ENCODE assay signal across 34 cellular contexts in genomic region chr3:18016366-18016765, GRCh38.
"Had no signal": no experiment of that assay in that cellular context is flagged by ENCODE, and none has a peak within 500 bp of the region (broad histone marks: within the 10 kb centered on the region; RNA-seq: fewer than 3 reads in every experiment).

No MANE protein-coding gene starts in this region.

- H3K4me3 ChIP-seq: adrenal gland, body of pancreas, breast epithelium had no signal

- ATAC-seq: activated CD8-positive, alpha-beta T cell treated with anti-CD3 and anti-CD28 coated beads for 36 hours; activated naive CD4-positive, alpha-beta T cell treated with anti-CD3 and anti-CD28 coated beads, Interleukin-2, amount 50 U/mL, for 72 hours; activated T-cell treated with anti-CD3 and anti-CD28 coated beads, Interleukin-2, amount 50 U/mL, for 4 hours; activated T-cell treated with anti-CD3 and anti-CD28 coated beads, Interleukin-2, amount 50 U/mL, for 72 hours; activated T-helper 17 cell treated with anti-CD3 and anti-CD28 coated beads, Interleukin-2, amount 50 U/mL, for 72 hours; body of pancreas had no signal

- H3K36me3 Mint-ChIP-seq: activated CD4-positive, alpha-beta memory T cell treated with anti-CD3 and anti-CD28 coated beads for 36 hours; activated naive CD4-positive, alpha-beta T cell treated with anti-CD3 and anti-CD28 coated beads, Interleukin-2, amount 50 U/mL, for 72 hours; activated naive CD8-positive, alpha-beta T cell treated with anti-CD3 and anti-CD28 coated beads for 36 hours had no signal

- H3K27me3 ChIP-seq: adrenal gland, body of pancreas, brain microvascular endothelial cell, breast epithelium had no signal

- H3K27ac ChIP-seq: adrenal gland, body of pancreas, brain microvascular endothelial cell, breast epithelium, VCaP had no signal

- H3K27ac Mint-ChIP-seq: activated B cell treated with CpG ODN at 0.5 μM for 24 hours; activated CD4-positive, alpha-beta memory T cell treated with anti-CD3 and anti-CD28 coated beads for 36 hours; activated CD4-positive, alpha-beta T cell treated with anti-CD3 and anti-CD28 coated beads, Interleukin-2, amount 10 ng/mL, durations not matched to agents 24 days and 14 days; activated CD8-positive, alpha-beta T cell treated with anti-CD3 and anti-CD28 coated beads for 36 hours; activated naive CD4-positive, alpha-beta T cell treated with anti-CD3 and anti-CD28 coated beads for 36 hours; activated naive CD4-positive, alpha-beta T cell treated with anti-CD3 and anti-CD28 coated beads, Interleukin-2, amount 50 U/mL, for 72 hours; activated naive CD8-positive, alpha-beta T cell treated with anti-CD3 and anti-CD28 coated beads for 36 hours; activated T-cell treated with anti-CD3 and anti-CD28 coated beads, Interleukin-2, amount 50 U/mL, for 72 hours; activated T-helper 1 cell treated with anti-CD3 and anti-CD28 coated beads, Interleukin-12 subunit alpha, Interleukin-12 subunit beta, Interleukin-2, Interleukin-4 antibody, amounts not matched to agents 30 ng/mL and 10 ng/mL and 1 ng/mL, durations not matched to agents 14 hours and 24 hours and 36 hours; activated T-helper 17 cell treated with anti-CD3 and anti-CD28 coated beads, Interleukin-2, amount 50 U/mL, for 72 hours; T-helper 1 cell treated with Interleukin-12 subunit alpha and Interleukin-12 subunit beta and Interleukin-4 antibody, amounts not matched to agents 30 μg/mL and 1 μg/mL, for 36 hours; T-helper 2 cell treated with Interferon-gamma antibody and Interleukin-4, amounts not matched to agents 5 μg/mL and 100 μg/mL, for 36 hours had no signal

- H3K36me3 ChIP-seq: adrenal gland, brain microvascular endothelial cell, breast epithelium had no signal

- H3K9me3 Mint-ChIP-seq: activated B cell treated with CpG ODN at 0.5 μM for 24 hours; activated CD4-positive, alpha-beta memory T cell treated with anti-CD3 and anti-CD28 coated beads for 36 hours; activated CD8-positive, alpha-beta T cell treated with anti-CD3 and anti-CD28 coated beads for 36 hours; activated naive CD4-positive, alpha-beta T cell treated with anti-CD3 and anti-CD28 coated beads for 36 hours; activated T-cell treated with anti-CD3 and anti-CD28 coated beads, Interleukin-2, amount 50 U/mL, for 4 hours; activated T-cell treated with anti-CD3 and anti-CD28 coated beads, Interleukin-2, amount 50 U/mL, for 72 hours; activated T-helper 1 cell treated with anti-CD3 and anti-CD28 coated beads, Interleukin-12 subunit alpha, Interleukin-12 subunit beta, Interleukin-2, Interleukin-4 antibody, amounts not matched to agents 30 ng/mL and 10 ng/mL and 1 ng/mL, durations not matched to agents 14 hours and 24 hours and 36 hours; activated T-helper 17 cell treated with anti-CD3 and anti-CD28 coated beads, Interleukin-2, amount 50 U/mL, for 72 hours; T-helper 1 cell treated with Interleukin-12 subunit alpha and Interleukin-12 subunit beta and Interleukin-4 antibody, amounts not matched to agents 30 μg/mL and 1 μg/mL, for 36 hours had no signal

- H3K4me1 ChIP-seq: adrenal gland, body of pancreas, breast epithelium had no signal

- H3K4me1 Mint-ChIP-seq: activated B cell treated with CpG ODN at 0.5 μM for 24 hours; activated CD4-positive, alpha-beta T cell treated with anti-CD3 and anti-CD28 coated beads, Interleukin-2, amount 10 ng/mL, durations not matched to agents 24 days and 14 days; activated T-helper 17 cell treated with anti-CD3 and anti-CD28 coated beads, Interleukin-2, amount 50 U/mL, for 72 hours had no signal

- DNase-seq: activated B cell treated with CpG ODN at 0.5 μM for 24 hours; activated CD4-positive, alpha-beta memory T cell treated with anti-CD3 and anti-CD28 coated beads for 36 hours; activated CD4-positive, alpha-beta T cell treated with anti-CD3 and anti-CD28 coated beads for 4 hours; activated CD4-positive, alpha-beta T cell treated with anti-CD3 and anti-CD28 coated beads, Interleukin-2, amount 10 ng/mL, durations not matched to agents 24 days and 14 days; activated CD4-positive, alpha-beta T cell treated with anti-CD3 and anti-CD28 coated beads, Interleukin-2, amount 50 U/mL, for 1 hour; activated CD4-positive, alpha-beta T cell treated with anti-CD3 and anti-CD28 coated beads, Interleukin-2, amount 50 U/mL, for 4 hours; activated CD4-positive, CD25-positive, alpha-beta regulatory T cell treated with anti-CD3 and anti-CD28 coated beads, Interleukin-2, amount 50 U/mL, for 72 hours; activated CD8-positive, alpha-beta memory T cell treated with anti-CD3 and anti-CD28 coated beads, Interleukin-2, amount 50 U/mL, for 4 hours; activated CD8-positive, alpha-beta T cell treated with anti-CD3 and anti-CD28 coated beads for 36 hours; activated effector memory CD4-positive, alpha-beta T cell treated with anti-CD3 and anti-CD28 coated beads, Interleukin-2, amount 50 U/mL, for 16 hours; activated gamma-delta T cell treated with Interleukin-2 at 50 U/mL for 16 hours; activated naive CD4-positive, alpha-beta T cell; activated naive CD4-positive, alpha-beta T cell treated with anti-CD3 and anti-CD28 coated beads for 36 hours; activated naive CD4-positive, alpha-beta T cell treated with anti-CD3 and anti-CD28 coated beads, Interleukin-2, amount 50 U/mL, for 16 hours; activated naive CD8-positive, alpha-beta T cell treated with anti-CD3 and anti-CD28 coated beads for 36 hours; activated T-cell treated with anti-CD3 and anti-CD28 coated beads for 4 hours; activated T-cell treated with anti-CD3 and anti-CD28 coated beads, Interleukin-2, amount 50 U/mL, for 1 hour; activated T-cell treated with anti-CD3 and anti-CD28 coated beads, Interleukin-2, amount 50 U/mL, for 4 hours; activated T-cell treated with anti-CD3 and anti-CD28 coated beads, Interleukin-2, amount 50 U/mL, for 72 hours; adrenal gland; amniotic stem cell; aorta; body of pancreas; brain microvascular endothelial cell; central memory CD4-positive, alpha-beta T cell; T-helper 2 cell; T-helper 9 cell had no signal

- H3K4me3 Mint-ChIP-seq: activated B cell treated with CpG ODN at 0.5 μM for 24 hours; activated CD4-positive, alpha-beta memory T cell treated with anti-CD3 and anti-CD28 coated beads for 36 hours; activated CD4-positive, alpha-beta T cell treated with anti-CD3 and anti-CD28 coated beads, Interleukin-2, amount 10 ng/mL, durations not matched to agents 24 days and 14 days; activated CD8-positive, alpha-beta T cell treated with anti-CD3 and anti-CD28 coated beads for 36 hours; activated naive CD4-positive, alpha-beta T cell treated with anti-CD3 and anti-CD28 coated beads for 36 hours; activated naive CD8-positive, alpha-beta T cell treated with anti-CD3 and anti-CD28 coated beads for 36 hours; activated T-cell treated with anti-CD3 and anti-CD28 coated beads, Interleukin-2, amount 50 U/mL, for 4 hours; activated T-cell treated with anti-CD3 and anti-CD28 coated beads, Interleukin-2, amount 50 U/mL, for 72 hours; activated T-helper 1 cell treated with anti-CD3 and anti-CD28 coated beads, Interleukin-12 subunit alpha, Interleukin-12 subunit beta, Interleukin-2, Interleukin-4 antibody, amounts not matched to agents 30 ng/mL and 10 ng/mL and 1 ng/mL, durations not matched to agents 14 hours and 24 hours and 36 hours; activated T-helper 17 cell treated with anti-CD3 and anti-CD28 coated beads, Interleukin-2, amount 50 U/mL, for 72 hours; T-helper 1 cell treated with Interleukin-12 subunit alpha and Interleukin-12 subunit beta and Interleukin-4 antibody, amounts not matched to agents 30 μg/mL and 1 μg/mL, for 36 hours; T-helper 2 cell treated with Interferon-gamma antibody and Interleukin-4, amounts not matched to agents 5 μg/mL and 100 μg/mL, for 36 hours had no signal

- H3K9me3 ChIP-seq: adrenal gland, body of pancreas, breast epithelium had no signal
